19 cellular contexts compared by ENCODE assay signal in genomic region chr17:49819118-49819517, GRCh38. TPM values are rescaled to one million over a fixed set of nuclear protein-coding genes. Genes with fewer than 3 reads are reported as not detected.
DNase-seq lines count a peak whose midpoint lies in the region; ATAC-seq, FAIRE-seq and TF ChIP-seq lines count a peak whose summit lies in the region.
"Had no signal": no experiment of that assay in that cellular context is flagged by ENCODE, and none has a peak within 500 bp of the region (broad histone marks: within the 10 kb centered on the region; RNA-seq: fewer than 3 reads in every experiment).

No MANE protein-coding gene starts in this region.

- no peak overlapping the region for H2AK5ac ChIP-seq in H1 (ENCODE audit: low read depth, low read length)

- no peak overlapping the region for H3K56ac ChIP-seq in H1 (replicated peaks; ENCODE audit: insufficient read length, low read depth, low read length)

- H4K5ac ChIP-seq in H1 (ENCODE audit: insufficient read length, low read depth, low read length): no peak overlapping the region

- TF ChIP-seq EP300 in H1 (IDR thresholded peaks at IDR 0.05; ENCODE audit: borderline replicate concordance in 1 of 2, low read depth in 2 of 2, low read length in 2 of 2): no peak

- peaks cover 4 to 29% (median 19%) of the 10 kb centered on the region in 4 experiments; a peak in 6 of 7 replicates for H3K4me1 ChIP-seq in H1 (replicated peaks in 1 of 4; ENCODE audit: control insufficient read depth in 3 of 4, insufficient read depth in 4 of 4, low read length in 3 of 4)
- peaks cover 52 to 54% of the 10 kb centered on the region in 2 donors for H3K4me1 ChIP-seq in thyroid gland

- H3K18ac ChIP-seq in H1 (ENCODE audit: extremely low read depth, low read length): no peak overlapping the region

- no peak for TF ChIP-seq RAD21 in H1 (IDR thresholded peaks at IDR 0.05 in 1 of 2, conservative IDR thresholded peaks at IDR 0.05 in 1 of 2; ENCODE audit: low read depth in 2 of 2, low read length in 2 of 2)

- no peaks in the 10 kb centered on the region for H3K9me3 Mint-ChIP-seq in stimulated activated naive CD8-positive, alpha-beta T cell treated with anti-CD3 and anti-CD28 coated beads, Interleukin-15, Interleukin-2, amounts not matched to agents 100 ng/mL and 50 ng/mL, for 24 hours
- H3K9me3 Mint-ChIP-seq in stimulated activated naive CD8-positive, alpha-beta T cell treated with anti-CD3 and anti-CD28 coated beads, Interleukin-15, amount 100 ng/mL, for 72 hours: no peaks in the 10 kb centered on the region
- H3K9me3 Mint-ChIP-seq in WTC11: no peaks in the 10 kb centered on the region
- H3K9me3 Mint-ChIP-seq: nephron had no signal

- no peak overlapping the region for H4K8ac ChIP-seq in H1 (ENCODE audit: extremely low read depth, insufficient read depth, low read length)

- TF ChIP-seq POLR2A in H1 (IDR thresholded peaks at IDR 0.05; ENCODE audit: control extremely low read depth in 1 of 2, low read depth in 2 of 2, low read length in 2 of 2): no peak
- TF ChIP-seq POLR2A in thyroid gland (IDR thresholded peaks at IDR 0.05): no peak

- H2BK12ac ChIP-seq in H1 (ENCODE audit: low read depth, low read length): no peak overlapping the region

- H3K23ac ChIP-seq in H1 (ENCODE audit: insufficient read length): no peak overlapping the region

- peak overlapping the region; percentile 11 for H3K4me3 Mint-ChIP-seq in stimulated activated naive CD8-positive, alpha-beta T cell treated with anti-CD3 and anti-CD28 coated beads, Interleukin-15, Interleukin-2, amounts not matched to agents 100 ng/mL and 50 ng/mL, for 24 hours
- H3K4me3 Mint-ChIP-seq in stimulated activated naive CD8-positive, alpha-beta T cell treated with anti-CD3 and anti-CD28 coated beads, Interleukin-15, amount 100 ng/mL, for 72 hours: peak overlapping the region in 1 of 2 donors; percentile 10
- peak overlapping the region; percentile 77 for H3K4me3 Mint-ChIP-seq in WTC11
- H3K4me3 Mint-ChIP-seq: nephron had no signal

- H3K27me3 ChIP-seq in H1 (replicated peaks in 1 of 4; ENCODE audit: control insufficient read depth in 3 of 4, extremely low read depth in 1 of 4, insufficient read depth in 3 of 4, low read length in 3 of 4): no peaks in the 10 kb centered on the region
- H3K27me3 ChIP-seq in thyroid gland: no peaks in the 10 kb centered on the region
- H3K27me3 ChIP-seq: heart right ventricle had no signal

- 0 out of 7 replicates have a peak overlapping the region, but pooled peaks of 1 of the 4 experiments have one; percentile 2 for H3K9ac ChIP-seq in H1 (replicated peaks in 1 of 4; ENCODE audit: extremely low read depth in 1 of 4, low read depth in 3 of 4, low read length in 3 of 4)

- no peaks in the 10 kb centered on the region for H4K20me1 ChIP-seq in H1 (replicated peaks in 1 of 2; ENCODE audit: control insufficient read depth in 1 of 2, insufficient read depth in 2 of 2, low read length in 2 of 2)

- H3K9me3 ChIP-seq in H1 (ENCODE audit: insufficient read depth in 2 of 2, low read depth in 1 of 2, low read length in 1 of 2): no peaks in the 10 kb centered on the region
- H3K9me3 ChIP-seq in thyroid gland: no peaks in the 10 kb centered on the region
- H3K9me3 ChIP-seq: heart right ventricle, psoas muscle had no signal

- H3K36me3 ChIP-seq in H1 (ENCODE audit: control insufficient read depth in 2 of 4, insufficient read depth in 4 of 4, low read length in 3 of 4) (peaks cover 25 to 51% (median 40%) of the 10 kb centered on the region in 4 experiments), thyroid gland (peaks cover 31 to 41% of the 10 kb centered on the region in 2 donors)

- 94% methylated on average over 5 of the region's 5 CpGs; no CpG with 5 or more reads in 1 of the 2 experiments for WGBS in H1 (ENCODE audit: extremely low coverage in 1 of 2, insufficient coverage in 1 of 2, insufficient read length in 1 of 2, insufficient replicate concordance in 2 of 2, low coverage in 1 of 2, low lambda C conversion rate in 2 of 2, missing lambda C conversion rate in 1 of 2), 2 experiments
- 94 to 95% methylated on average over 5 of the region's 5 CpGs for WGBS in thyroid gland, 2 donors

- H3K4me2 ChIP-seq in H1 (ENCODE audit: insufficient read depth in 1 of 2, low read depth in 2 of 2, low read length in 2 of 2): no peak overlapping the region

- H3K79me1 ChIP-seq in H1 (ENCODE audit: low read depth, low read length): no peaks in the 10 kb centered on the region; the same call in none of the 2 replicates

- no peaks in the 10 kb centered on the region for H3K27me3 Mint-ChIP-seq in stimulated activated naive CD8-positive, alpha-beta T cell treated with anti-CD3 and anti-CD28 coated beads, Interleukin-15, Interleukin-2, amounts not matched to agents 100 ng/mL and 50 ng/mL, for 24 hours
- no peaks in the 10 kb centered on the region for H3K27me3 Mint-ChIP-seq in stimulated activated naive CD8-positive, alpha-beta T cell treated with anti-CD3 and anti-CD28 coated beads, Interleukin-15, amount 100 ng/mL, for 72 hours
- no peaks in the 10 kb centered on the region for H3K27me3 Mint-ChIP-seq in WTC11 (ENCODE audit: low read depth)

- H3K27ac ChIP-seq in H1 (ENCODE audit: low read depth, low read length) (0 out of 2 replicates have a peak overlapping the region, but pooled peaks have one; percentile 10), thyroid gland (peak overlapping the region in 2 of 3 donors; percentile 29 to 86)
- H3K27ac ChIP-seq: psoas muscle had no signal

- H2AFZ ChIP-seq in H1 (ENCODE audit: low read length): no peak overlapping the region

- intact Hi-C loops in thyroid gland (cut with DNase I): no loop called here

- POLR2A ChIA-PET in WTC11 (lab: Charles Lee) (no interaction called here), H1 (lab: Charles Lee; ENCODE audit: partially characterized antibody) (interaction anchor here (1.3 kb wide), 1 partner anchor 21 kb away, joined by 3 read pairs; no protein-coding TSS in a partner anchor)

- peaks cover 0 to 34% of the 10 kb centered on the region in 2 experiments; a peak in 3 of 4 replicates for H3K79me2 ChIP-seq in H1 (ENCODE audit: control insufficient read depth in 1 of 2, insufficient read depth in 2 of 2, low read length in 2 of 2)

- no peak for FAIRE-seq in H1 (lab: Jason Lieb, UNC)
- FAIRE-seq: kidney had no signal

- H3K4me3 ChIP-seq in H1 (ENCODE audit: extremely low read depth in 1 of 4, insufficient read depth in 2 of 4, low read depth in 3 of 4, low read length in 4 of 4) (no peak overlapping the region), thyroid gland (replicated peaks in 1 of 3) (no peak overlapping the region)
- H3K4me3 ChIP-seq: heart right ventricle, psoas muscle had no signal

- TF ChIP-seq CTCF in WTC11 (IDR thresholded peaks at IDR 0.05) (no peak), H1 (IDR thresholded peaks at IDR 0.05; ENCODE audit: control extremely low read depth in 1 of 3, insufficient read depth in 1 of 3, low read depth in 1 of 3, low read length in 3 of 3) (no peak), thyroid gland (IDR thresholded peaks at IDR 0.05) (no peak)

- H2BK15ac ChIP-seq in H1 (ENCODE audit: low read length): no peak overlapping the region

- peak overlapping the region; percentile 50 for H3K4ac ChIP-seq in H1 (replicated peaks; ENCODE audit: insufficient read length, low read depth, low read length)

- H2BK5ac ChIP-seq in H1 (ENCODE audit: low read depth, low read length): no peak overlapping the region

- no peak for DNase-seq in stimulated activated naive CD8-positive, alpha-beta T cell treated with anti-CD3 and anti-CD28 coated beads, Interleukin-15, amount 100 ng/mL, for 72 hours
- DNase-seq in WTC11 (ENCODE audit: low spot score) (no peak), H1 (ENCODE audit: low read depth in 1 of 2, low spot score in 2 of 2) (no peak), thyroid gland (no peak), NCI-H146 (lab: John Stamatoyannopoulos, UW) (no peak), NCI-H2227 treated with DMSO at 0.1 percent for 48 hours (lab: John Stamatoyannopoulos, UW) (no peak), GM19238 (ENCODE audit: insufficient read length, low spot score) (no peak)
- DNase-seq: effector CD4-positive, alpha-beta T cell; heart right ventricle; kidney; NCI-H1048; NCI-H2081 treated with DMSO at 0.1 percent for 48 hours; NCI-H526; psoas muscle; SHP77; trophoblast cell had no signal

- H3K4me1 Mint-ChIP-seq in stimulated activated naive CD8-positive, alpha-beta T cell treated with anti-CD3 and anti-CD28 coated beads, Interleukin-15, Interleukin-2, amounts not matched to agents 100 ng/mL and 50 ng/mL, for 24 hours (ENCODE audit: low read depth): peaks cover 70% of the 10 kb centered on the region
- peaks cover 55% of the 10 kb centered on the region for H3K4me1 Mint-ChIP-seq in stimulated activated naive CD8-positive, alpha-beta T cell treated with anti-CD3 and anti-CD28 coated beads, Interleukin-15, amount 100 ng/mL, for 72 hours
- H3K4me1 Mint-ChIP-seq in WTC11: peaks cover 78% of the 10 kb centered on the region
- H3K4me1 Mint-ChIP-seq: nephron had no signal

- peak overlapping the region; percentile 84 for H3K27ac Mint-ChIP-seq in stimulated activated naive CD8-positive, alpha-beta T cell treated with anti-CD3 and anti-CD28 coated beads, Interleukin-15, Interleukin-2, amounts not matched to agents 100 ng/mL and 50 ng/mL, for 24 hours
- peak overlapping the region in 1 of 2 donors; percentile 84 for H3K27ac Mint-ChIP-seq in stimulated activated naive CD8-positive, alpha-beta T cell treated with anti-CD3 and anti-CD28 coated beads, Interleukin-15, amount 100 ng/mL, for 72 hours
- H3K27ac Mint-ChIP-seq in WTC11: peak overlapping the region; percentile 99
- H3K27ac Mint-ChIP-seq: nephron had no signal

- H3K23me2 ChIP-seq in H1 (ENCODE audit: low read depth, low read length): peaks cover 4% of the 10 kb centered on the region; the same call in 1 of the 2 replicates

- H2BK120ac ChIP-seq in H1 (replicated peaks; ENCODE audit: low read depth, low read length): no peak overlapping the region

- no peak overlapping the region for H3K14ac ChIP-seq in H1 (ENCODE audit: insufficient read length)

- H4K91ac ChIP-seq in H1 (replicated peaks; ENCODE audit: insufficient read length, low read length): no peak overlapping the region

- H3K36me3 Mint-ChIP-seq in stimulated activated naive CD8-positive, alpha-beta T cell treated with anti-CD3 and anti-CD28 coated beads, Interleukin-15, Interleukin-2, amounts not matched to agents 100 ng/mL and 50 ng/mL, for 24 hours (ENCODE audit: low read depth): peaks cover 77% of the 10 kb centered on the region
- peaks cover 66% of the 10 kb centered on the region for H3K36me3 Mint-ChIP-seq in WTC11

- CTCF ChIA-PET in WTC11 (lab: Charles Lee) (no interaction called here), H1 (lab: Charles Lee; ENCODE audit: partially characterized antibody) (interaction anchor here (0.6 kb wide), 1 partner anchor 276 kb away, joined by 3 read pairs; no protein-coding TSS in a partner anchor)

- no peak overlapping the region for H2BK20ac ChIP-seq in H1 (ENCODE audit: low read length)

- no peak for ATAC-seq in stimulated activated naive CD8-positive, alpha-beta T cell treated with anti-CD3 and anti-CD28 coated beads, Interleukin-15, amount 100 ng/mL, for 72 hours
- ATAC-seq in WTC11: no peak
- ATAC-seq: heart right ventricle, psoas muscle had no signal

RNA-seq across cellular contexts. Expression of gene TAC4, which starts 28.8 kb away (rescaled TPM):
- total RNA-seq in WTC11 (2021) (not detected in 3 replicates), thyroid gland (not detected)
- not detected in 2 replicates for total RNA-seq in H1 (2021; fragmentation: NEBNext Ultra II Directional; extraction: Animal tissue kit (Norgen Biotek cat#: 25700))
- 0.15 and 0.22 TPM in 2 replicates for polyA plus RNA-seq in H1 (2011; rRNA removed)
- polyA plus RNA-seq in H1 (2011; cell fraction: cytosol; rRNA removed): 0.31 TPM
- polyA plus RNA-seq in H1 (2011; cell fraction: nucleus; rRNA removed): 0.54 TPM
- polyA plus RNA-seq in H1 (2012, experiment 1 of 2): 0.52 to 0.61 TPM in 2 of 4 replicates, not detected in the others
- not detected for polyA plus RNA-seq in H1 (2012, experiment 2 of 2)
- polyA plus RNA-seq in H1 (2013, experiment 1 of 2): not detected
- polyA plus RNA-seq in H1 (2013, experiment 2 of 2): not detected
- polyA minus RNA-seq in H1 (2011; rRNA and poly(A)+ RNA removed): not detected in 2 replicates
- polyA minus RNA-seq in H1 (2011; cell fraction: cytosol; rRNA and poly(A)+ RNA removed): not detected
- not detected for polyA minus RNA-seq in H1 (2011; cell fraction: nucleus; rRNA and poly(A)+ RNA removed)
- total RNA-seq: psoas muscle; T-helper 1 cell treated with Interleukin-12 subunit alpha and Interleukin-12 subunit beta and Interleukin-4 antibody, amounts not matched to agents 30 ng/mL and 1 ng/mL, for 36 hours had no signal
- polyA plus RNA-seq: heart right ventricle, psoas muscle had no signal

RNA-seq across cellular contexts. Expression of gene KAT7, which starts 30.6 kb away (rescaled TPM):
- total RNA-seq in WTC11 (2021): 165 to 199 TPM (median 171 TPM) in 3 replicates
- total RNA-seq in H1 (2021; fragmentation: NEBNext Ultra II Directional; extraction: Animal tissue kit (Norgen Biotek cat#: 25700)): 138 and 139 TPM in 2 replicates
- polyA plus RNA-seq in H1 (2011; rRNA removed): 56.2 and 90.9 TPM in 2 replicates
- 70.9 TPM for polyA plus RNA-seq in H1 (2011; cell fraction: cytosol; rRNA removed)
- 44.8 TPM for polyA plus RNA-seq in H1 (2011; cell fraction: nucleus; rRNA removed)
- polyA plus RNA-seq in H1 (2012, experiment 1 of 2): 68.5 to 97.8 TPM (median 78.6 TPM) in 4 replicates
- 57.4 TPM for polyA plus RNA-seq in H1 (2012, experiment 2 of 2)
- 104 TPM for polyA plus RNA-seq in H1 (2013, experiment 1 of 2)
- 104 TPM for polyA plus RNA-seq in H1 (2013, experiment 2 of 2)
- 172 and 217 TPM in 2 replicates for polyA minus RNA-seq in H1 (2011; rRNA and poly(A)+ RNA removed)
- 115 TPM for polyA minus RNA-seq in H1 (2011; cell fraction: cytosol; rRNA and poly(A)+ RNA removed)
- 104 TPM for polyA minus RNA-seq in H1 (2011; cell fraction: nucleus; rRNA and poly(A)+ RNA removed)
- 100 to 1,000 TPM in 1 of 4 donors, 10 to 100 TPM in 3; 57.5 to 127 (median 76.1) TPM for total RNA-seq in thyroid gland

RNA-seq across cellular contexts. Expression of gene FAM117A, which starts 55.2 kb away (rescaled TPM):
- 26.2 to 30.4 TPM (median 29.7 TPM) in 3 replicates for total RNA-seq in WTC11 (2021)
- 25.3 and 28.4 TPM in 2 replicates for total RNA-seq in H1 (2021; fragmentation: NEBNext Ultra II Directional; extraction: Animal tissue kit (Norgen Biotek cat#: 25700))
- 45.7 and 52.3 TPM in 2 replicates for polyA plus RNA-seq in H1 (2011; rRNA removed)
- polyA plus RNA-seq in H1 (2011; cell fraction: cytosol; rRNA removed): 26.3 TPM
- polyA plus RNA-seq in H1 (2011; cell fraction: nucleus; rRNA removed): 35.8 TPM
- 23.6 to 29.0 TPM (median 26.4 TPM) in 4 replicates for polyA plus RNA-seq in H1 (2012, experiment 1 of 2)
- 23.9 TPM for polyA plus RNA-seq in H1 (2012, experiment 2 of 2)
- 29.6 TPM for polyA plus RNA-seq in H1 (2013, experiment 1 of 2)
- 32.5 TPM for polyA plus RNA-seq in H1 (2013, experiment 2 of 2)
- polyA minus RNA-seq in H1 (2011; rRNA and poly(A)+ RNA removed): 15.5 and 22.0 TPM in 2 replicates
- polyA minus RNA-seq in H1 (2011; cell fraction: cytosol; rRNA and poly(A)+ RNA removed): 19.9 TPM
- polyA minus RNA-seq in H1 (2011; cell fraction: nucleus; rRNA and poly(A)+ RNA removed): 19.4 TPM
- total RNA-seq in thyroid gland: 10 to 100 TPM; 12.4 to 41.5 (median 23.3) TPM
